1 cellular context compared by ENCODE assay signal in the genomic region with DNA sequence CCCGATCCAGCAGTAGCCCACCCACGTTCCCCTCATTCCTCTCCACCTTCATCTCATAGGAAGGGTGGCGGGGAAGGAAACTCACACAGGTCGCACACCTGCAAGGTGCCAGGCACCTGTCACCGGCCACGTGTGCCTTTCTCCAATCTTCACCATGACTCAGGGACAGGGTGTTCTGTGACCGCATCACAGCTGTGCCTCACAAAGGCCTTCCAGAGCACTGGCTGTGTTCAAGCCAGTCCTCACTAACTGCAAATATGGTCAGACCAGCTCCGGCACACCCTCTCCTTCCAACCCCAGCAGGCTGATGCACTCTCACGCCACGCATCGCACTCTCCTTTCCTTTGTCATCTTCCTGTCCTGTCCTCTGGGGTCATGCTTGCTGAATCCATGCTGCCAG.
TF ChIP-seq lines count a peak whose summit lies in the region.

No MANE protein-coding gene starts in this region.

TF ChIP-seq in IMR-90, 13 proteins besides CTCF, POLR2A, EP300 and RAD21 (continued from another document):
- TF ChIP-seq CHD1 (IDR thresholded peaks at IDR 0.05; ENCODE audit: low read depth, low read length) = no peak
- TF ChIP-seq CEBPB (IDR thresholded peaks at IDR 0.05; ENCODE audit: low read depth, low read length) = no peak
- TF ChIP-seq RCOR1 (IDR thresholded peaks at IDR 0.05; ENCODE audit: insufficient replicate concordance, low read length) = no peak
- TF ChIP-seq SMC3 (IDR thresholded peaks at IDR 0.05; ENCODE audit: low read depth, low read length) = no peak
